ENCODE assay signal across 21 cellular contexts in the genomic region with DNA sequence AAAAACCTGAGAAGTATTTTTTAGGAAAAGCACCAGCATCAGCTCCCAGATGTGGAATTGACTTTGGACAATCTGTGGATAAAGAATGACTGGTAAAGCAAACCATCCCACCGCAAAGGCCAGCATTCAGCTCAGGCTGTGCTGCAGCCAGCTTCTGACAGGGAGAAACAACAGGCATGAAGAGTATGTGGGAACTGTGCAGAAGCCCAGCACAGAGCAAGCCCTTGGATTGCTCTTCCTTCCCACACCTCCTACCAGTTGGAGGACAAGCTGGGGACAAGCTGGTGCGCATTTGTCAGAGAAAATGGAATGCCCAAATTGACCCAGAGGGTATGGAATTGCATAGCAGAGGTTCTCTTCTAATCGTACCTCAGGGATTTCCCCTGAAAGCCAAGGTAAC.
"Had no signal": no experiment of that assay in that cellular context is flagged by ENCODE, and none has a peak within 500 bp of the region (broad histone marks: within the 10 kb centered on the region; RNA-seq: fewer than 3 reads in every experiment).

No MANE protein-coding gene starts in this region.

- ATAC-seq: activated CD4-positive, alpha-beta T cell treated with anti-CD3 and anti-CD28 coated beads for 36 hours; activated T-helper 17 cell treated with anti-CD3 and anti-CD28 coated beads, Interleukin-2, amount 50 U/mL, for 72 hours; T-cell had no signal

- H3K36me3 ChIP-seq: WERI-Rb-1 had no signal

- H3K4me3 ChIP-seq: SK-N-MC had no signal

- DNase-seq: activated CD4-positive, alpha-beta memory T cell treated with anti-CD3 and anti-CD28 coated beads, Interleukin-2, amount 10 ng/mL, durations not matched to agents 7 days and 5 days; activated CD4-positive, alpha-beta T cell treated with anti-CD3 and anti-CD28 coated beads for 36 hours; activated CD4-positive, alpha-beta T cell treated with anti-CD3 and anti-CD28 coated beads, Interleukin-2, amount 50 U/mL, for 1 hour; activated gamma-delta T cell; activated naive CD4-positive, alpha-beta T cell treated with anti-CD3 and anti-CD28 coated beads for 36 hours; activated T-cell treated with anti-CD3 and anti-CD28 coated beads for 4 hours; activated T-cell treated with anti-CD3 and anti-CD28 coated beads, Interleukin-2, amount 50 U/mL, for 48 hours; amygdala; KG1; NCI-H1048; NCI-H146; NCI-H187 treated with DMSO at 0.1 percent for 48 hours; NCI-H2081 treated with DMSO at 0.1 percent for 48 hours; NCI-H446; NCI-H524; SIG-M5; T-cell; T-helper 2 cell; WERI-Rb-1 had no signal

- H3K27ac ChIP-seq: SK-N-MC, WERI-Rb-1 had no signal
